ENCODE assay signal across 24 cellular contexts in genomic region chr14:73998736-73999135, GRCh38.
"Had no signal": no experiment of that assay in that cellular context is flagged by ENCODE, and none has a peak within 500 bp of the region (broad histone marks: within the 10 kb centered on the region; RNA-seq: fewer than 3 reads in every experiment).

No MANE protein-coding gene starts in this region.

- H3K27ac ChIP-seq: adrenal gland, ascending aorta, brain microvascular endothelial cell, dorsolateral prefrontal cortex, left ventricle myocardium inferior, neural progenitor cell, psoas muscle, right atrium auricular region, thyroid gland, WERI-Rb-1 had no signal

- H3K4me3 Mint-ChIP-seq: activated naive CD8-positive, alpha-beta T cell; immature natural killer cell; neural progenitor cell; T-cell; T-helper 2 cell treated with Interferon-gamma antibody and Interleukin-4, amounts not matched to agents 5 μg/mL and 100 μg/mL, for 36 hours had no signal

- H3K4me1 ChIP-seq: ascending aorta, left ventricle myocardium inferior, neural progenitor cell, psoas muscle, right atrium auricular region, thyroid gland had no signal

- H3K27me3 Mint-ChIP-seq: activated naive CD8-positive, alpha-beta T cell; T-cell had no signal

- H3K4me1 Mint-ChIP-seq: immature natural killer cell, neural progenitor cell, T-cell had no signal

- DNase-seq: activated CD4-positive, alpha-beta T cell treated with anti-CD3 and anti-CD28 coated beads, Interleukin-2, amount 50 U/mL, for 1 hour; activated CD4-positive, CD25-positive, alpha-beta regulatory T cell treated with anti-CD3 and anti-CD28 coated beads, Interleukin-2, amount 50 U/mL, for 72 hours; activated naive CD4-positive, alpha-beta T cell; activated T-cell treated with anti-CD3 and anti-CD28 coated beads, Interleukin-2, amount 50 U/mL, for 1 hour; brain microvascular endothelial cell; caudate nucleus; dorsolateral prefrontal cortex; immature natural killer cell; left ventricle myocardium inferior; midbrain; psoas muscle; stimulated activated CD4-positive, alpha-beta T cell treated with anti-CD3 and anti-CD28 coated beads, Interleukin-12 subunit alpha, Interleukin-12 subunit beta, amount 100 ng/mL, for 4 hours; stimulated activated CD4-positive, alpha-beta T cell treated with anti-CD3 and anti-CD28 coated beads, Interleukin-4, amount 100 ng/mL, for 4 hours; stimulated activated naive CD8-positive, alpha-beta T cell treated with anti-CD3 and anti-CD28 coated beads, Interleukin-15, Interleukin-2, amounts not matched to agents 100 U/mL and 50 U/mL, for 24 hours; T-cell; thyroid gland; WERI-Rb-1 had no signal

- H3K4me3 ChIP-seq: adrenal gland, ascending aorta, dorsolateral prefrontal cortex, left ventricle myocardium inferior, neural progenitor cell, psoas muscle, right atrium auricular region, thyroid gland had no signal

- H3K9me3 Mint-ChIP-seq: activated T-helper 2 cell treated with anti-CD3 and anti-CD28 coated beads, Interferon-gamma antibody, Interleukin-2, Interleukin-4, amounts not matched to agents 10 μg/mL and 5 μg/mL and 100 μg/mL, durations not matched to agents 14 hours and 24 hours and 36 hours; immature natural killer cell; neural progenitor cell; T-cell; T-helper 2 cell treated with Interferon-gamma antibody and Interleukin-4, amounts not matched to agents 5 μg/mL and 100 μg/mL, for 36 hours had no signal

- H3K36me3 ChIP-seq: adrenal gland, neural progenitor cell, right atrium auricular region, thyroid gland, WERI-Rb-1 had no signal

- H3K9me3 ChIP-seq: adrenal gland, ascending aorta, left ventricle myocardium inferior, psoas muscle, right atrium auricular region, thyroid gland had no signal

- H3K9ac ChIP-seq: neural progenitor cell had no signal

- H3K36me3 Mint-ChIP-seq: neural progenitor cell had no signal

- ATAC-seq: psoas muscle; stimulated activated naive CD8-positive, alpha-beta T cell treated with anti-CD3 and anti-CD28 coated beads, Interleukin-15, Interleukin-2, amounts not matched to agents 100 U/mL and 50 U/mL, for 24 hours; T-cell had no signal

- H3K27me3 ChIP-seq: adrenal gland, ascending aorta, brain microvascular endothelial cell, dorsolateral prefrontal cortex, neural progenitor cell, right atrium auricular region, thyroid gland had no signal

- H3K27ac Mint-ChIP-seq: activated naive CD8-positive, alpha-beta T cell; activated T-helper 2 cell treated with anti-CD3 and anti-CD28 coated beads, Interferon-gamma antibody, Interleukin-2, Interleukin-4, amounts not matched to agents 10 μg/mL and 5 μg/mL and 100 μg/mL, durations not matched to agents 14 hours and 24 hours and 36 hours; immature natural killer cell; neural progenitor cell; T-cell; T-helper 2 cell treated with Interferon-gamma antibody and Interleukin-4, amounts not matched to agents 5 μg/mL and 100 μg/mL, for 36 hours had no signal
